In genomic region chr3:49013738-49014660, GRCh38 we compare ENCODE assay signal across 1 cellular context.
TF ChIP-seq lines count a peak whose summit lies in the region.

No MANE protein-coding gene starts in this region.

TF ChIP-seq in HCT116, 20 proteins besides CTCF, POLR2A, EP300 and RAD21 (continued from another document):
- TF ChIP-seq REST (IDR thresholded peaks at IDR 0.05; ENCODE audit: low read depth): no peak
- no peak for TF ChIP-seq MAX (IDR thresholded peaks at IDR 0.05)
- no peak for TF ChIP-seq POLR2AphosphoS5 (IDR thresholded peaks at IDR 0.05; ENCODE audit: low read depth, low read length)
- TF ChIP-seq SP1 (IDR thresholded peaks at IDR 0.05; ENCODE audit: low read depth): no peak
- no peak for TF ChIP-seq CBX3 (IDR thresholded peaks at IDR 0.05; ENCODE audit: low read depth)
- no peak for TF ChIP-seq ZBTB33 (IDR thresholded peaks at IDR 0.05; ENCODE audit: extremely low read depth, insufficient replicate concordance, low read length)
